Comparison of ENCODE assay signal across 1 cellular context in genomic region chr14:69424139-69424923, GRCh38.
A peak's percentile ranks its signal among the peaks of the same experiment; 100 is the strongest.
TF ChIP-seq lines count a peak whose summit lies in the region.

No MANE protein-coding gene starts in this region.

TF ChIP-seq in HepG2, 621 proteins besides CTCF, POLR2A, EP300 and RAD21 (continued from another document and continues in another):
- TF ChIP-seq ATF6 (CRISPR knock-in tag; conservative IDR thresholded peaks at IDR 0.05): no peak
- no peak for TF ChIP-seq ZBTB49 (CRISPR knock-in tag; IDR thresholded peaks at IDR 0.05; ENCODE audit: borderline replicate concordance)
- no peak for TF ChIP-seq AHR (CRISPR knock-in tag; IDR thresholded peaks at IDR 0.05)
- TF ChIP-seq YEATS2 (CRISPR knock-in tag; IDR thresholded peaks at IDR 0.05; ENCODE audit: borderline replicate concordance): no peak
- no peak for TF ChIP-seq ATF3 (CRISPR knock-in tag; IDR thresholded peaks at IDR 0.05)
- TF ChIP-seq ZNF383 (CRISPR knock-in tag; IDR thresholded peaks at IDR 0.05; ENCODE audit: borderline replicate concordance): no peak
- TF ChIP-seq CERS6 (CRISPR knock-in tag; IDR thresholded peaks at IDR 0.05): no peak
- no peak for TF ChIP-seq ZC3H13 (CRISPR knock-in tag; IDR thresholded peaks at IDR 0.05)
- no peak for TF ChIP-seq HMGXB3 (CRISPR knock-in tag; IDR thresholded peaks at IDR 0.05; ENCODE audit: borderline replicate concordance)
- TF ChIP-seq ZNF629 (CRISPR knock-in tag; conservative IDR thresholded peaks at IDR 0.05): no peak
- peak; percentile 23; the same call in 1 of the 2 replicates for TF ChIP-seq CEBPB (IDR thresholded peaks at IDR 0.05; ENCODE audit: borderline replicate concordance, low read depth, low read length)
- TF ChIP-seq MIER2 (CRISPR knock-in tag; IDR thresholded peaks at IDR 0.05): no peak
- no peak for TF ChIP-seq PCBP1 (IDR thresholded peaks at IDR 0.05; ENCODE audit: borderline replicate concordance, low read depth, low read length)
- TF ChIP-seq ZNF124 (CRISPR knock-in tag; IDR thresholded peaks at IDR 0.05): no peak
- no peak for TF ChIP-seq ZNF557 (CRISPR knock-in tag; IDR thresholded peaks at IDR 0.05)
- TF ChIP-seq CEBPG (CRISPR knock-in tag; IDR thresholded peaks at IDR 0.05): 0 out of 2 replicates have a peak, but pooled peaks have one; percentile 25
- TF ChIP-seq NONO (IDR thresholded peaks at IDR 0.05): no peak
- TF ChIP-seq NONO (CRISPR knock-in tag; conservative IDR thresholded peaks at IDR 0.05): no peak
- TF ChIP-seq MLXIP (CRISPR knock-in tag; IDR thresholded peaks at IDR 0.05; ENCODE audit: borderline replicate concordance): no peak
- no peak for TF ChIP-seq ZNF644 (CRISPR knock-in tag; IDR thresholded peaks at IDR 0.05; ENCODE audit: low read depth)
- TF ChIP-seq ZNF230 (CRISPR knock-in tag; IDR thresholded peaks at IDR 0.05): no peak
- no peak for TF ChIP-seq MNT (IDR thresholded peaks at IDR 0.05)
- no peak for TF ChIP-seq SIN3B (IDR thresholded peaks at IDR 0.05; ENCODE audit: low read length)
- peak; percentile 46 for TF ChIP-seq SAP130 (CRISPR knock-in tag; IDR thresholded peaks at IDR 0.05; ENCODE audit: low read depth)
- no peak for TF ChIP-seq NCOA1 (CRISPR knock-in tag; IDR thresholded peaks at IDR 0.05)
- TF ChIP-seq TCF12 (IDR thresholded peaks at IDR 0.05): no peak
- no peak for TF ChIP-seq TCF12 (CRISPR knock-in tag; IDR thresholded peaks at IDR 0.05)
- no peak for TF ChIP-seq ZEB1 (IDR thresholded peaks at IDR 0.05; ENCODE audit: insufficient replicate concordance, low read depth)
- no peak for TF ChIP-seq TRIM24 (CRISPR knock-in tag; IDR thresholded peaks at IDR 0.05)
- TF ChIP-seq JUND (CRISPR knock-in tag; IDR thresholded peaks at IDR 0.05): 0 out of 2 replicates have a peak, but pooled peaks have one; percentile 21
- TF ChIP-seq ZNF550 (CRISPR knock-in tag; IDR thresholded peaks at IDR 0.05; ENCODE audit: borderline replicate concordance): no peak
- no peak for TF ChIP-seq ZNF703 (CRISPR knock-in tag; IDR thresholded peaks at IDR 0.05; ENCODE audit: borderline replicate concordance)
- TF ChIP-seq DNMT1 (CRISPR knock-in tag; IDR thresholded peaks at IDR 0.05): no peak
- TF ChIP-seq ZNF784 (CRISPR knock-in tag; IDR thresholded peaks at IDR 0.05; ENCODE audit: borderline replicate concordance): no peak
- TF ChIP-seq FOXO4 (CRISPR knock-in tag; conservative IDR thresholded peaks at IDR 0.05): no peak
- TF ChIP-seq ZBTB7A (CRISPR knock-in tag; IDR thresholded peaks at IDR 0.05): no peak
- TF ChIP-seq HBP1 (CRISPR knock-in tag; IDR thresholded peaks at IDR 0.05; ENCODE audit: low read depth): no peak
- no peak for TF ChIP-seq E2F1 (CRISPR knock-in tag; IDR thresholded peaks at IDR 0.05)
- no peak for TF ChIP-seq ARNT (IDR thresholded peaks at IDR 0.05)
- no peak for TF ChIP-seq MED13 (CRISPR knock-in tag; IDR thresholded peaks at IDR 0.05)
- no peak for TF ChIP-seq FIP1L1 (IDR thresholded peaks at IDR 0.05; ENCODE audit: borderline replicate concordance, insufficient read depth, low read depth, low read length)
